In genomic region chr1:194684636-194685035, GRCh38 we compare ENCODE assay signal across 15 cellular contexts.
DNase-seq lines count a peak whose midpoint lies in the region; ATAC-seq and TF ChIP-seq lines count a peak whose summit lies in the region.
"Had no signal": no experiment of that assay in that cellular context is flagged by ENCODE, and none has a peak within 500 bp of the region (broad histone marks: within the 10 kb centered on the region; RNA-seq: fewer than 3 reads in every experiment).

No MANE protein-coding gene starts in this region.

- H3K4me3 ChIP-seq in Caco-2 (ENCODE audit: low read depth, low read length): no peak overlapping the region
- H3K4me3 ChIP-seq: A549 had no signal

- CTCF ChIA-PET in Caco-2 (lab: Charles Lee): no interaction called here

- intact Hi-C loops in Caco-2 (cut with micrococcal nuclease; ENCODE audit: unreplicated experiment): no loop called here

- ATAC-seq in GM21576 (IDR thresholded peaks at IDR 0.05; ENCODE audit: unreplicated experiment): no peak
- ATAC-seq: A549, HepG2 had no signal

- no peak for TF ChIP-seq CTCF in Caco-2 (IDR thresholded peaks at IDR 0.05; ENCODE audit: insufficient read depth in 1 of 2, low read depth in 1 of 2, low read length in 1 of 2, severe bottlenecking in 1 of 2, unreplicated experiment in 1 of 2)

- H3K4me1 Mint-ChIP-seq in Caco-2 (ENCODE audit: low read depth, unreplicated experiment): peaks cover 7% of the 10 kb centered on the region
- H3K4me1 Mint-ChIP-seq: H9 had no signal

- H3K27ac Mint-ChIP-seq in Caco-2 (ENCODE audit: unreplicated experiment): no peak overlapping the region
- H3K27ac Mint-ChIP-seq: CD4-positive, alpha-beta memory T cell; H9 had no signal

- no peak overlapping the region for H3K4me3 Mint-ChIP-seq in Caco-2 (ENCODE audit: unreplicated experiment)
- H3K4me3 Mint-ChIP-seq: CD4-positive, alpha-beta memory T cell; H9 had no signal

- H3K9me3 ChIP-seq in Caco-2: no peaks in the 10 kb centered on the region
- H3K9me3 ChIP-seq: A549, BE2C had no signal

- POLR2A ChIA-PET in Caco-2 (lab: Charles Lee): no interaction called here

- H3K36me3 ChIP-seq in Caco-2 (ENCODE audit: control insufficient read depth, insufficient read depth, low read length): no peaks in the 10 kb centered on the region
- H3K36me3 ChIP-seq: BE2C had no signal

- H3K4me1 ChIP-seq in Caco-2: peaks cover 15% of the 10 kb centered on the region
- H3K4me1 ChIP-seq: A549, BE2C had no signal

- peak; percentile 52 for DNase-seq in ELR (ENCODE audit: low read depth)
- DNase-seq in NCI-H226: peak; percentile 24
- DNase-seq in amniotic epithelial cell (ENCODE audit: low read depth): peak; percentile 41
- DNase-seq in NCI-H1694 treated with DMSO at 0.1 percent for 48 hours (lab: John Stamatoyannopoulos, UW): no peak
- DNase-seq in Caco-2: no peak
- no peak for DNase-seq in activated effector memory CD4-positive, alpha-beta T cell treated with Interleukin-2 at 50 U/mL for 16 hours
- DNase-seq: BE2C; CD4-positive, alpha-beta memory T cell; COR-L47; DMS53; GOT3; H9 had no signal

- H3K9me3 Mint-ChIP-seq in Caco-2 (ENCODE audit: unreplicated experiment): no peaks in the 10 kb centered on the region
- H3K9me3 Mint-ChIP-seq: H9 had no signal

- H3K27me3 ChIP-seq in Caco-2 (replicated peaks; ENCODE audit: control insufficient read depth, insufficient read depth, low read length): no peaks in the 10 kb centered on the region
- H3K27me3 ChIP-seq: BE2C had no signal

- no TSS peak for BruUV-seq in Caco-2 (replicated peaks; lab: Mats Ljungman, UMichigan)

- no peaks in the 10 kb centered on the region for H3K36me3 Mint-ChIP-seq in Caco-2 (ENCODE audit: insufficient read depth, unreplicated experiment)
- H3K36me3 Mint-ChIP-seq: CD4-positive, alpha-beta memory T cell had no signal

- H3K27me3 Mint-ChIP-seq in Caco-2 (ENCODE audit: insufficient read depth, unreplicated experiment): peaks cover 2% of the 10 kb centered on the region
- H3K27me3 Mint-ChIP-seq: CD4-positive, alpha-beta memory T cell had no signal

Comparison
In these comparisons a context has a peak if more than half of its experiments do, and no peak if none do; other contexts are left out.
1. DNase-seq: peak in ELR (single experiment), NCI-H226 (single experiment) and amniotic epithelial cell (single experiment); none in NCI-H1694 treated with DMSO at 0.1 percent for 48 hours (single experiment), Caco-2 (0 of 2) and activated effector memory CD4-positive, alpha-beta T cell treated with Interleukin-2 at 50 U/mL for 16 hours (single experiment).